28 cellular contexts compared by ENCODE assay signal in the genomic region with DNA sequence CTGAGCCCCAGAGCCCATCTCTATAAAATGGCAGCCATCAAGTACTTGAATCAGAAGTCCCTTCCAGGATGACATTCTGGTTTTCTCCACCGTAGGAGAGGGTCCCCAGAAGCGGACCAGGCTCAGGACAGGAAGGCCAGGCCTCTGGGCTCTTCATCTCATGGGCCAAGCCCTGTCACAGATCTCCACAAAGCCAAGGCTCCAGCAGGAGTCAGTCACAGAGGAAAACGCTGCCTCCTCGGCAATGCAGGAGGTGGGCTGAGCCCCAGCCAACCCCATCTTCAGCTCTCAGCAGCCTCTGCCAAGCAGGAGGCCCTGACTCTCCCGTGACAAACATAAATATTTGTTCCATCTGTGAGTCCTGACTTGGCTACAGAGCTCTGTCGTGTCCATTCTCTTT. TPM values are rescaled to one million over a fixed set of nuclear protein-coding genes. Genes with fewer than 3 reads are reported as not detected.
"Had no signal": no experiment of that assay in that cellular context is flagged by ENCODE, and none has a peak within 500 bp of the region (broad histone marks: within the 10 kb centered on the region; RNA-seq: fewer than 3 reads in every experiment).

No MANE protein-coding gene starts in this region.

- DNase-seq: dermis blood vessel endothelial cell; effector memory CD8-positive, alpha-beta T cell; foreskin keratinocyte; heart left ventricle; kidney; mesendoderm; midbrain; naive thymus-derived CD4-positive, alpha-beta T cell; nucleus accumbens; psoas muscle; right cardiac atrium; sigmoid colon; stimulated activated CD4-positive, alpha-beta T cell treated with anti-CD3 and anti-CD28 coated beads, Interleukin-15, amount 100 ng/mL, for 24 hours; stimulated activated CD4-positive, alpha-beta T cell treated with anti-CD3 and anti-CD28 coated beads, Interleukin-2, amount 100 ng/mL, for 48 hours; stimulated activated naive B cell treated with anti-CD40 and anti-IgM and Interleukin-4, amounts not matched to agents 10 μg/mL and 1 μg/mL and 100 μg/mL, for 72 hours; upper lobe of left lung; uterus had no signal

- H3K27ac ChIP-seq: foreskin keratinocyte, gastroesophageal sphincter, hepatocyte, neural progenitor cell, psoas muscle, sigmoid colon, thoracic aorta, tibial nerve, upper lobe of left lung, uterus had no signal

- H3K27me3 ChIP-seq: heart left ventricle, hepatocyte, neural progenitor cell, sigmoid colon, tibial nerve, upper lobe of left lung, uterus had no signal

- H3K4me1 ChIP-seq: foreskin keratinocyte, gastroesophageal sphincter, psoas muscle, sigmoid colon, tibial nerve, upper lobe of left lung, uterus had no signal

- H3K36me3 ChIP-seq: gastroesophageal sphincter, heart left ventricle, neural progenitor cell, sigmoid colon, thoracic aorta, tibial nerve, upper lobe of left lung, uterus had no signal

- H3K4me3 ChIP-seq: coronary artery, gastroesophageal sphincter, heart left ventricle, hepatocyte, neural progenitor cell, psoas muscle, sigmoid colon, thoracic aorta, tibial nerve, upper lobe of left lung, uterus had no signal

- H3K9me3 ChIP-seq: thoracic aorta, uterus had no signal

- ATAC-seq: effector memory CD8-positive, alpha-beta T cell; foreskin keratinocyte; gastroesophageal sphincter; heart left ventricle; left lobe of liver; naive thymus-derived CD4-positive, alpha-beta T cell; psoas muscle; right cardiac atrium; stimulated activated naive B cell treated with anti-CD40 and anti-IgM and Interleukin-4, amounts not matched to agents 10 μg/mL and 1 μg/mL and 100 μg/mL, for 72 hours had no signal

RNA-seq across cellular contexts. Expression of a gene that starts 39.4 kb away (rescaled TPM):
- total RNA-seq: hepatocyte, osteocyte had no signal

RNA-seq across cellular contexts. Expression of a gene that starts 42.2 kb away (rescaled TPM):
- total RNA-seq: fibroblast of lung, lung microvascular endothelial cell, osteocyte, renal cortical epithelial cell had no signal
- polyA plus RNA-seq: naive thymus-derived CD4-positive, alpha-beta T cell had no signal
